In genomic region chr19:2274185-2274711, GRCh38 we compare ENCODE assay signal across 9 cellular contexts. TPM values are rescaled to one million over a fixed set of nuclear protein-coding genes. Genes with fewer than 3 reads are reported as not detected.
DNase-seq lines count a peak whose midpoint lies in the region; ATAC-seq, FAIRE-seq and TF ChIP-seq lines count a peak whose summit lies in the region.
"Had no signal": no experiment of that assay in that cellular context is flagged by ENCODE, and none has a peak within 500 bp of the region (broad histone marks: within the 10 kb centered on the region; RNA-seq: fewer than 3 reads in every experiment).

No MANE protein-coding gene starts in this region.

- H3K4me3 ChIP-seq in fibroblast of villous mesenchyme (ENCODE audit: low read depth, low read length) (peak overlapping the region; percentile 43), spleen (peak overlapping the region in 3 of 8 donors; percentile 99 to 100 (median 100)), MG63 (no peak overlapping the region)

- peak; percentile 35; the same call in 1 of the 2 replicates for TF ChIP-seq POLR2A in GM12891 (IDR thresholded peaks at IDR 0.05; ENCODE audit: low read depth, low read length)
- TF ChIP-seq POLR2A in spleen (IDR thresholded peaks at IDR 0.05), result peak in 1 of 3 donors; percentile 21

- no peak for FAIRE-seq in GM12891 (lab: Jason Lieb, UNC)

- no peak for TF ChIP-seq CTCF in fibroblast of villous mesenchyme (IDR thresholded peaks at IDR 0.05; ENCODE audit: insufficient read depth, low read depth, low read length)
- no peak for TF ChIP-seq CTCF in spleen (IDR thresholded peaks at IDR 0.05 in 8 of 11, conservative IDR thresholded peaks at IDR 0.05 in 3 of 11)

- peaks cover 43 to 84% (median 62%) of the 10 kb centered on the region in 6 donors for H3K4me1 ChIP-seq in spleen

- intact Hi-C loops in spleen (cut with DNase I; ENCODE audit: low total_unique reads), result loop anchor here (5.0 kb wide), 1 partner anchor 117 kb away; no protein-coding TSS in a partner anchor

- DNase-seq in GM12891 (ENCODE audit: insufficient read length, low spot score) (no peak), RKO (ENCODE audit: low spot score) (peak; percentile 41), fibroblast of villous mesenchyme (ENCODE audit: low read depth) (no peak), spleen (no peak), MG63 (no peak), KG1 (lab: John Stamatoyannopoulos, UW) (no peak)

- 85 to 96% (median 86%) methylated on average over 9 of the region's 9 CpGs for WGBS in spleen, 5 donors

- no peaks in the 10 kb centered on the region for H3K9me3 ChIP-seq in spleen
- no peaks in the 10 kb centered on the region for H3K9me3 ChIP-seq in MG63

- H3K27me3 ChIP-seq in spleen (replicated peaks in 1 of 7), result no peaks in the 10 kb centered on the region
- no peaks in the 10 kb centered on the region for H3K27me3 ChIP-seq in MG63

- peak overlapping the region; percentile 72 to 100 (median 98) for H3K27ac ChIP-seq in spleen

- H3K36me3 ChIP-seq in spleen, result peaks cover 0 to 76% (median 40%) of the 10 kb centered on the region in 6 donors
- H3K36me3 ChIP-seq in MG63, result peaks cover 36% of the 10 kb centered on the region

- no peak for ATAC-seq in GM19455 (IDR thresholded peaks at IDR 0.05; ENCODE audit: unreplicated experiment)
- no peak for ATAC-seq in HG03378 (IDR thresholded peaks at IDR 0.05; ENCODE audit: unreplicated experiment)

TF ChIP-seq in GM12891, 5 proteins besides CTCF, POLR2A, EP300 and RAD21:
- TF ChIP-seq POU2F2 (IDR thresholded peaks at IDR 0.05; ENCODE audit: low read depth, low read length) (no peak), POLR2AphosphoS5 (IDR thresholded peaks at IDR 0.05; ENCODE audit: low read depth, low read length) (no peak), TAF1 (IDR thresholded peaks at IDR 0.05; ENCODE audit: low read depth, low read length) (no peak), SPI1 (IDR thresholded peaks at IDR 0.05; ENCODE audit: low read depth, low read length) (no peak), PAX5 (IDR thresholded peaks at IDR 0.05; ENCODE audit: insufficient read depth, low read length, severe bottlenecking) (no peak)

RNA-seq across cellular contexts. Expression of gene PEAK3, which starts 7.7 kb away (rescaled TPM):
- 0.49 TPM for polyA plus RNA-seq in GM12891 (2012; ENCODE audit: low read depth, missing spikeins)
- total RNA-seq in fibroblast of villous mesenchyme, result under 0.01 TPM in 1 of 2 replicates, not detected in the other
- total RNA-seq in spleen, result 10 to 100 TPM in 2 of 7 donors, 1 to 10 TPM in 5; 5.7 to 17.4 (median 6.8) TPM
- polyA plus RNA-seq in spleen, result under 1 TPM; 0.30 to 0.93 (median 0.50) TPM
- total RNA-seq in MG63 (2014; rRNA removed; shearing (Covaris generic); ENCODE audit: low replicate concordance), result not detected in 2 replicates

RNA-seq across cellular contexts. Expression of gene JSRP1, which starts 18.0 kb away (rescaled TPM):
- polyA plus RNA-seq in GM12891 (2012; ENCODE audit: low read depth, missing spikeins), result 0.41 TPM
- total RNA-seq in fibroblast of villous mesenchyme, result 0.43 TPM in 1 of 2 replicates, not detected in the other
- 1 to 10 TPM; 1.2 to 4.8 (median 3.4) TPM for total RNA-seq in spleen
- 1 to 10 TPM; 1.2 to 3.0 (median 2.8) TPM for polyA plus RNA-seq in spleen
- total RNA-seq in MG63 (2014; rRNA removed; shearing (Covaris generic); ENCODE audit: low replicate concordance), result not detected in 2 replicates

RNA-seq across cellular contexts. Expression of gene AMH, which starts 25.1 kb away (rescaled TPM):
- polyA plus RNA-seq in GM12891 (2012; ENCODE audit: low read depth, missing spikeins), result 0.19 TPM
- total RNA-seq in fibroblast of villous mesenchyme (0.32 and 1.3 TPM in 2 replicates), spleen (1 to 10 TPM in 4 of 7 donors, under 1 TPM in 3; 0.79 to 5.7 (median 2.1) TPM)
- polyA plus RNA-seq in spleen, result 1 to 10 TPM in 1 of 3 donors, under 1 TPM in 2; 0.20 to 1.2 (median 0.58) TPM
- 0.49 and 4.1 TPM in 2 replicates for total RNA-seq in MG63 (2014; rRNA removed; shearing (Covaris generic); ENCODE audit: low replicate concordance)

RNA-seq across cellular contexts. Expression of gene LINGO3, which starts 33.7 kb away (rescaled TPM):
- 1.1 TPM for polyA plus RNA-seq in GM12891 (2012; ENCODE audit: low read depth, missing spikeins)
- total RNA-seq in fibroblast of villous mesenchyme, result under 0.01 TPM in 1 of 2 replicates, not detected in the other
- 1 to 10 TPM in 2 of 7 donors, under 1 TPM in 5; 0.26 to 2.6 (median 0.70) TPM for total RNA-seq in spleen
- polyA plus RNA-seq in spleen, result 1 to 10 TPM in 1 of 3 donors, under 1 TPM in 2; 0.43 to 1.2 (median 0.82) TPM
- total RNA-seq in MG63 (2014; rRNA removed; shearing (Covaris generic); ENCODE audit: low replicate concordance), result not detected in 2 replicates
- total RNA-seq: LHCN-M2 had no signal

RNA-seq across cellular contexts. Expression of gene SF3A2, which starts 37.6 kb away (rescaled TPM):
- polyA plus RNA-seq in GM12891 (2012; ENCODE audit: low read depth, missing spikeins), result 66.1 TPM
- 24.6 and 25.1 TPM in 2 replicates for total RNA-seq in fibroblast of villous mesenchyme
- total RNA-seq in spleen, result 10 to 100 TPM; 28.5 to 79.7 (median 66.6) TPM
- polyA plus RNA-seq in spleen, result 10 to 100 TPM; 35.1 to 50.4 (median 37.7) TPM
- 5.5 and 23.7 TPM in 2 replicates for total RNA-seq in MG63 (2014; rRNA removed; shearing (Covaris generic); ENCODE audit: low replicate concordance)
